Comparison of ENCODE assay signal across 23 cellular contexts in genomic region chr11:124935548-124936514, GRCh38. TPM values are rescaled to one million over a fixed set of nuclear protein-coding genes. Genes with fewer than 3 reads are reported as not detected.
DNase-seq lines count a peak whose midpoint lies in the region; ATAC-seq, FAIRE-seq and TF ChIP-seq lines count a peak whose summit lies in the region.
"Had no signal": no experiment of that assay in that cellular context is flagged by ENCODE, and none has a peak within 500 bp of the region (broad histone marks: within the 10 kb centered on the region; RNA-seq: fewer than 3 reads in every experiment).

Gene HEPACAM, minus strand, starts transcription at chr11:124936047. Its CDS starts 41 bp downstream, at chr11:124936006.

- no peak for FAIRE-seq in A549 (lab: Jason Lieb, UNC)
- FAIRE-seq: G401.6 had no signal

- no peak within 1 kb of the TSS for H3K4me3 ChIP-seq in A549
- H3K4me3 ChIP-seq: BLaER1 treated with 17β-estradiol and CSF1 and Interleukin-3, amounts not matched to agents 10 nM and 100 nM; left ventricle myocardium inferior; SJSA1; skin epidermis had no signal

- 60% methylated on average over 18 of the region's 18 CpGs for WGBS in A549 (ENCODE audit: missing lambda C conversion rate)

- no peak for TF ChIP-seq EP300 in A549 (IDR thresholded peaks at IDR 0.05)

- POLR2A ChIA-PET in A549 (lab: Yijun Ruan, JAX), result interaction anchor here (2.8 kb wide), 1 partner anchor 18 kb away, joined by 7 read pairs; the partner anchor contains the start of gene CCDC15

- H3K9me3 ChIP-seq in A549, result no peaks in the 10 kb centered on the region
- H3K9me3 ChIP-seq: left ventricle myocardium inferior, SJSA1 had no signal

- no peak for TF ChIP-seq RAD21 in A549 (conservative IDR thresholded peaks at IDR 0.05 in 1 of 2, IDR thresholded peaks at IDR 0.05 in 1 of 2)

- H3K27ac Mint-ChIP-seq in brain, result peak within 1 kb of the TSS in 1 of 5 experiments; percentile 92
- H3K27ac Mint-ChIP-seq: activated CD4-positive, alpha-beta memory T cell treated with anti-CD3 and anti-CD28 coated beads for 36 hours; activated naive CD4-positive, alpha-beta T cell treated with anti-CD3 and anti-CD28 coated beads, Interleukin-2, amount 10 ng/mL, durations not matched to agents 7 days and 5 days; dendritic cell treated with granulocyte-macrophage colony-stimulating factor and Interleukin-4, amounts not matched to agents 40 ng/mL and 50 ng/mL, for 4 days had no signal

- 0 out of 3 replicates have a peak, but pooled peaks cover 9% of the 10 kb centered on the region for H3K4me1 ChIP-seq in A549
- H3K4me1 ChIP-seq: BLaER1 treated with 17β-estradiol and CSF1 and Interleukin-3, amounts not matched to agents 10 nM and 100 nM; left ventricle myocardium inferior; parathyroid adenoma; SJSA1 had no signal

- no peaks in the 10 kb centered on the region for H3K9me3 Mint-ChIP-seq in brain
- H3K9me3 Mint-ChIP-seq: activated CD4-positive, alpha-beta memory T cell treated with anti-CD3 and anti-CD28 coated beads for 36 hours; activated naive CD4-positive, alpha-beta T cell treated with anti-CD3 and anti-CD28 coated beads, Interleukin-2, amount 10 ng/mL, durations not matched to agents 7 days and 5 days; dendritic cell treated with granulocyte-macrophage colony-stimulating factor and Interleukin-4, amounts not matched to agents 40 ng/mL and 50 ng/mL, for 4 days had no signal

- DNase-seq in A549 (ENCODE audit: low read depth in 1 of 2, low spot score in 1 of 2) (no peak), inferior parietal cortex (ENCODE audit: extremely low spot score) (peak; percentile 85), nucleus accumbens (lab: John Stamatoyannopoulos, UW) (peak in 54 of 56 donors; percentile 23 to 93 (median 72)), glomerular visceral epithelial cell (ENCODE audit: extremely low spot score) (no peak)
- no peak for DNase-seq in activated effector memory CD4-positive, alpha-beta T cell treated with Interleukin-2 at 50 U/mL for 16 hours
- DNase-seq: 8988T; activated CD4-positive, alpha-beta memory T cell treated with anti-CD3 and anti-CD28 coated beads for 36 hours; activated naive CD4-positive, alpha-beta T cell treated with anti-CD3 and anti-CD28 coated beads, Interleukin-2, amount 10 ng/mL, durations not matched to agents 7 days and 5 days; H7; left ventricle myocardium inferior; NCI-H1694 treated with DMSO at 0.1 percent for 48 hours; NCI-H774; stimulated activated naive CD8-positive, alpha-beta T cell treated with anti-CD3 and anti-CD28 coated beads, Interleukin-15, Interleukin-2, amounts not matched to agents 100 U/mL and 50 U/mL, for 24 hours; T-helper 2 cell had no signal

- ATAC-seq in A549 (no peak), HG02840 (IDR thresholded peaks at IDR 0.05; ENCODE audit: low FRiP score, unreplicated experiment) (no peak), GM21825 (IDR thresholded peaks at IDR 0.05; ENCODE audit: unreplicated experiment) (no peak)
- ATAC-seq: stimulated activated naive CD8-positive, alpha-beta T cell treated with anti-CD3 and anti-CD28 coated beads, Interleukin-15, Interleukin-2, amounts not matched to agents 100 U/mL and 50 U/mL, for 24 hours had no signal

- no peaks in the 10 kb centered on the region for H3K36me3 Mint-ChIP-seq in brain
- H3K36me3 Mint-ChIP-seq: activated CD4-positive, alpha-beta memory T cell treated with anti-CD3 and anti-CD28 coated beads for 36 hours; activated naive CD4-positive, alpha-beta T cell treated with anti-CD3 and anti-CD28 coated beads, Interleukin-2, amount 10 ng/mL, durations not matched to agents 7 days and 5 days had no signal

- TF ChIP-seq POLR2A in A549 (IDR thresholded peaks at IDR 0.05; ENCODE audit: low read length), result no peak

- peaks cover 14% of the 10 kb centered on the region for H3K4me1 Mint-ChIP-seq in brain

- 0 out of 3 replicates have a peak within 1 kb of the TSS, but pooled peaks have one; percentile 25 for H3K4me2 ChIP-seq in A549
- H3K4me2 ChIP-seq: BLaER1 treated with 17β-estradiol and CSF1 and Interleukin-3, amounts not matched to agents 10 nM and 100 nM had no signal

- H3K4me3 Mint-ChIP-seq in brain, result peak within 1 kb of the TSS in 2 of 5 experiments; percentile 59 to 81
- H3K4me3 Mint-ChIP-seq: activated CD4-positive, alpha-beta memory T cell treated with anti-CD3 and anti-CD28 coated beads for 36 hours; activated naive CD4-positive, alpha-beta T cell treated with anti-CD3 and anti-CD28 coated beads, Interleukin-2, amount 10 ng/mL, durations not matched to agents 7 days and 5 days; dendritic cell treated with granulocyte-macrophage colony-stimulating factor and Interleukin-4, amounts not matched to agents 40 ng/mL and 50 ng/mL, for 4 days had no signal

- TF ChIP-seq CTCF in A549 (IDR thresholded peaks at IDR 0.05) (no peak), brain (conservative IDR thresholded peaks at IDR 0.05) (no peak)

- H3K27me3 Mint-ChIP-seq in brain, result peaks cover 3% of the 10 kb centered on the region
- H3K27me3 Mint-ChIP-seq: activated CD4-positive, alpha-beta memory T cell treated with anti-CD3 and anti-CD28 coated beads for 36 hours had no signal

- CTCF ChIA-PET in A549 (lab: Yijun Ruan, JAX), result interaction anchor here (0.9 to 1.6 kb wide), 4 partner anchors 14 to 69 kb away, joined by 3 to 4 read pairs (median 4); partner anchors contain the start of gene CCDC15

- H3K27ac ChIP-seq in A549, result no peak within 1 kb of the TSS
- H3K27ac ChIP-seq: BLaER1 treated with 17β-estradiol and CSF1 and Interleukin-3, amounts not matched to agents 10 nM and 100 nM; left ventricle myocardium inferior; parathyroid adenoma; SJSA1; skin epidermis had no signal

TF ChIP-seq in A549, 52 proteins besides CTCF, POLR2A, EP300 and RAD21:
- TF ChIP-seq CHD4 (IDR thresholded peaks at IDR 0.05; ENCODE audit: borderline replicate concordance), result no peak

RNA-seq across cellular contexts. Expression of gene HEPACAM, which starts in this region (rescaled TPM):
- polyA plus RNA-seq in A549 (2011; rRNA removed), result not detected in 2 replicates
- polyA plus RNA-seq in A549 (2012; cell fraction: cytosol; rRNA removed), result not detected in 2 replicates
- polyA plus RNA-seq in A549 (2012; cell fraction: nucleus; rRNA removed), result not detected in 2 replicates
- polyA plus RNA-seq in A549 (2017; fragmentation: RNase III; extraction: RNeasy Plus Mini Kit Qiagen cat#74134 plus additional on column Dnase treatment), result not detected in 3 replicates
- not detected in 2 replicates for polyA minus RNA-seq in A549 (2011; rRNA and poly(A)+ RNA removed)
- 66.5 TPM for polyA plus RNA-seq in brain (ENCODE audit: insufficient read depth, low read depth, low replicate concordance)

Comparison
In these comparisons a context has a peak if more than half of its experiments do, and no peak if none do; other contexts are left out.
1. RNA of gene HEPACAM (polyA plus RNA-seq): 66.5 TPM in brain (single experiment); not detected in A549; every median in the first group is over 10 times any median in the second.
2. DNase-seq: peak in inferior parietal cortex (single experiment) and nucleus accumbens (54 of 56); none in A549 (0 of 2), glomerular visceral epithelial cell (single experiment) and activated effector memory CD4-positive, alpha-beta T cell treated with Interleukin-2 at 50 U/mL for 16 hours (single experiment).